In the genomic region with DNA sequence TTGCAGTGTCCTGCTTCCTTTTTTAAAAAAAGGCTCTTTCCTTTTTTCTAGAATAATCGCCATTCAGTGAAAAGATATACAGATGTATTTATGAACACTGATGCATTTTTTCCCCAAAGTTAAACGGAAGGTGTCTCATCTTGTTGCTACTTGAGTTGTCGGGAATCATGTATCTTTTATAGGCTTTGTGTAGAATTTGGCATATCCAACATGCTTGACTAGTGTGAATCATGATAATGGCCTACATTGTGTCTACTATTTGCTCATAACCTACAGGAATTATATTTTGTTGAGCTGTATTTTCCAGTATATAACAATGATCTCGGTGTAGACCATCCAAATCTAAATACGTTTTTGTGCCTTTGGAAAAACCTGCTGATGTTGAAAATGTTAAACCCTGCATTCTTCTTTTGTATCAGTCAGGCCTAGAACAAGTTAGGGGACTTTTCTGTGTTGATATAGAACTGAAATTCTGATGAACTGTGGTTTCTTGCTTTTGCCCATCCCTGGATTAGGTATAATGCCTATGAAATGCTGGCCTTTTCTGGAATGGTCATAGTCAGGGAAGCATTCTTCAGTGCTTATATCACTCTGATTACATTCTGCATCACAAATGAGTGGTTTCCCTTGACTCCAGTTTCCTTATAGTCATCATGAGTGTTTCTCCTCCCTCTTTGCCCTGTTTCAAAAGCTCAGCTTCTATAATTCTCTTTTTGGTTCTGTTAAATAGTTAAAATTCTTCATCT, we compare ENCODE assay signal across 12 cellular contexts. TPM values are rescaled to one million over a fixed set of nuclear protein-coding genes. Genes with fewer than 3 reads are reported as not detected.
A peak's percentile ranks its signal among the peaks of the same experiment; 100 is the strongest.
DNase-seq lines count a peak whose midpoint lies in the region; TF ChIP-seq lines count a peak whose summit lies in the region.
"Had no signal": no experiment of that assay in that cellular context is flagged by ENCODE, and none has a peak within 500 bp of the region (broad histone marks: within the 10 kb centered on the region; RNA-seq: fewer than 3 reads in every experiment).

No MANE protein-coding gene starts in this region.

- peak overlapping the region; percentile 28; the same call in 1 of the 2 replicates for H3K4me3 ChIP-seq in PC-9
- no peak overlapping the region for H3K4me3 ChIP-seq in Caco-2 (ENCODE audit: low read depth, low read length)
- no peak overlapping the region for H3K4me3 ChIP-seq in Peyer's patch
- H3K4me3 ChIP-seq: heart left ventricle, skin epidermis had no signal

- no peak overlapping the region for H3K4me3 Mint-ChIP-seq in Caco-2 (ENCODE audit: unreplicated experiment)
- H3K4me3 Mint-ChIP-seq: T-helper 17 cell had no signal

- no peak for TF ChIP-seq POLR2A in Peyer's patch (IDR thresholded peaks at IDR 0.05)

- CTCF ChIA-PET in PC-9 (lab: Charles Lee), result no interaction called here
- CTCF ChIA-PET in Caco-2 (lab: Charles Lee), result no interaction called here

- H3K36me3 ChIP-seq in PC-9 (ENCODE audit: low read depth) (no peaks in the 10 kb centered on the region), Caco-2 (ENCODE audit: control insufficient read depth, insufficient read depth, low read length) (no peaks in the 10 kb centered on the region), Peyer's patch (no peaks in the 10 kb centered on the region)
- H3K36me3 ChIP-seq: heart left ventricle had no signal

- TSS peak; percentile 81 for BruUV-seq in PC-9 (replicated peaks; lab: Mats Ljungman, UMichigan)
- no TSS peak for BruUV-seq in Caco-2 (replicated peaks; lab: Mats Ljungman, UMichigan)

- no peaks in the 10 kb centered on the region for H4K20me1 ChIP-seq in PC-9 (ENCODE audit: insufficient read depth)

- peaks cover 20% of the 10 kb centered on the region for H3K4me1 Mint-ChIP-seq in Caco-2 (ENCODE audit: low read depth, unreplicated experiment)
- H3K4me1 Mint-ChIP-seq: T-helper 17 cell had no signal

- TF ChIP-seq CTCF in PC-9 (conservative IDR thresholded peaks at IDR 0.05) (no peak), Caco-2 (IDR thresholded peaks at IDR 0.05; ENCODE audit: insufficient read depth in 1 of 2, low read depth in 1 of 2, low read length in 1 of 2, severe bottlenecking in 1 of 2, unreplicated experiment in 1 of 2) (no peak), Peyer's patch (IDR thresholded peaks at IDR 0.05) (no peak)

- DNase-seq in EL (peak; percentile 92), PC-9 (peak; percentile 57 to 96), dedifferentiated amniotic fluid mesenchymal stem cell (ENCODE audit: extremely low spot score) (peak; percentile 94), myocyte (ENCODE audit: low read depth) (peak; percentile 45), anterior cingulate cortex (lab: John Stamatoyannopoulos, UW) (no peak), Caco-2 (no peak), Peyer's patch (no peak)
- no peak for DNase-seq in activated CD8-positive, alpha-beta memory T cell treated with anti-CD3 and anti-CD28 coated beads, Interleukin-2, amount 50 U/mL, for 4 hours
- DNase-seq: heart left ventricle; stimulated activated CD8-positive, alpha-beta memory T cell treated with anti-CD3 and anti-CD28 coated beads, Interleukin-4, amount 100 ng/mL, for 48 hours; T-helper 17 cell had no signal

- H3K27me3 Mint-ChIP-seq in Caco-2 (ENCODE audit: insufficient read depth, unreplicated experiment), result no peaks in the 10 kb centered on the region

- H3K4me2 ChIP-seq in PC-9, result peak overlapping the region; percentile 71

- H3K79me2 ChIP-seq in PC-9 (ENCODE audit: low read depth), result peaks cover 92% of the 10 kb centered on the region

- no peaks in the 10 kb centered on the region for H3K9me3 Mint-ChIP-seq in Caco-2 (ENCODE audit: unreplicated experiment)

- H3K9me3 ChIP-seq in PC-9 (ENCODE audit: insufficient read depth, low read depth), result no peaks in the 10 kb centered on the region; the same call in 1 of the 2 replicates
- H3K9me3 ChIP-seq in Caco-2, result no peaks in the 10 kb centered on the region
- H3K9me3 ChIP-seq in Peyer's patch, result no peaks in the 10 kb centered on the region
- H3K9me3 ChIP-seq: heart left ventricle had no signal

- H3K27ac ChIP-seq in PC-9, result peak overlapping the region; percentile 99
- no peak overlapping the region for H3K27ac ChIP-seq in Peyer's patch
- H3K27ac ChIP-seq: heart left ventricle had no signal

- no peaks in the 10 kb centered on the region for H3K9me2 ChIP-seq in PC-9 (ENCODE audit: insufficient read depth)

- intact Hi-C loops in PC-9 (cut with micrococcal nuclease; ENCODE audit: unreplicated experiment), result loop anchor here (1.0 kb wide), 3 partner anchors 8 to 276 kb away; no protein-coding TSS in a partner anchor
- intact Hi-C loops in Caco-2 (cut with micrococcal nuclease; ENCODE audit: unreplicated experiment), result no loop called here

- H3K4me1 ChIP-seq in PC-9 (replicated peaks; ENCODE audit: insufficient read depth) (peaks cover 66% of the 10 kb centered on the region), Caco-2 (no peaks in the 10 kb centered on the region), Peyer's patch (no peaks in the 10 kb centered on the region)
- H3K4me1 ChIP-seq: heart left ventricle had no signal

- no peak overlapping the region for H2AFZ ChIP-seq in PC-9

- no peaks in the 10 kb centered on the region for H3K27me3 ChIP-seq in PC-9 (ENCODE audit: insufficient read depth, low read depth)
- H3K27me3 ChIP-seq in Caco-2 (replicated peaks; ENCODE audit: control insufficient read depth, insufficient read depth, low read length), result no peaks in the 10 kb centered on the region
- H3K27me3 ChIP-seq in Peyer's patch, result no peaks in the 10 kb centered on the region
- H3K27me3 ChIP-seq: heart left ventricle had no signal

- H3K27ac Mint-ChIP-seq in Caco-2 (ENCODE audit: unreplicated experiment), result no peak overlapping the region
- H3K27ac Mint-ChIP-seq: T-helper 17 cell had no signal

- no peaks in the 10 kb centered on the region for H3K36me3 Mint-ChIP-seq in Caco-2 (ENCODE audit: insufficient read depth, unreplicated experiment)

- peaks cover 53% of the 10 kb centered on the region for H3F3A ChIP-seq in PC-9 (ENCODE audit: insufficient read depth, low read depth)

- POLR2A ChIA-PET in PC-9 (lab: Charles Lee; ENCODE audit: unreplicated experiment) (interaction anchor here (0.6 to 1.4 kb wide), 6 partner anchors 10 to 46 kb away, joined by 3 to 23 read pairs (median 4); partner anchors contain the start of gene BMAL2), Caco-2 (lab: Charles Lee) (no interaction called here)

RNA-seq across cellular contexts. Expression of gene BMAL2, which starts 10.8 kb away (rescaled TPM):
- total RNA-seq in PC-9 (2021), result 56.7 and 87.9 TPM in 2 replicates
- total RNA-seq in myocyte, result 2.4 and 2.6 TPM in 2 replicates
- 4.7 TPM for polyA plus RNA-seq in myocyte (2012)
- total RNA-seq in Caco-2 (2022), result 35.4 and 36.0 TPM in 2 replicates
- 10 to 100 TPM in 1 of 4 donors, 1 to 10 TPM in 3; 3.5 to 14.0 (median 4.6) TPM for total RNA-seq in Peyer's patch

Comparison
In these comparisons a context has a peak if more than half of its experiments do, and no peak if none do; other contexts are left out.
1. DNase-seq: peak in EL (single experiment), PC-9 (2 of 2), dedifferentiated amniotic fluid mesenchymal stem cell (single experiment) and myocyte (single experiment); none in anterior cingulate cortex (0 of 58), activated CD8-positive, alpha-beta memory T cell treated with anti-CD3 and anti-CD28 coated beads, Interleukin-2, amount 50 U/mL, for 4 hours (single experiment), Caco-2 (0 of 2) and Peyer's patch (0 of 3).